8 cellular contexts compared by ENCODE assay signal in genomic region chr6:11043961-11044711, GRCh38. TPM values are rescaled to one million over a fixed set of nuclear protein-coding genes. Genes with fewer than 3 reads are reported as not detected.
A peak's percentile ranks its signal among the peaks of the same experiment; 100 is the strongest.
DNase-seq lines count a peak whose midpoint lies in the region; ATAC-seq and TF ChIP-seq lines count a peak whose summit lies in the region.

Gene ELOVL2 (minus strand): TSS chr6:11044305. CDS start chr6:11044230, 75 bp downstream.

- no peak for TF ChIP-seq EP300 in gastroesophageal sphincter (IDR thresholded peaks at IDR 0.05)

- H3K9me3 ChIP-seq in gastroesophageal sphincter: peaks cover 0 to 7% (median 0%) of the 10 kb centered on the region in 3 donors
- H3K9me3 ChIP-seq in parathyroid adenoma (ENCODE audit: control insufficient read depth, low read length): no peaks in the 10 kb centered on the region

- TF ChIP-seq POLR2A in gastroesophageal sphincter (IDR thresholded peaks at IDR 0.05): no peak

- H3K27ac ChIP-seq in gastroesophageal sphincter (no peak within 1 kb of the TSS), parathyroid adenoma (peak within 1 kb of the TSS; percentile 38)

- H3K36me3 ChIP-seq in gastroesophageal sphincter (no peaks in the 10 kb centered on the region), parathyroid adenoma (ENCODE audit: control insufficient read depth, insufficient read depth, low read length) (no peaks in the 10 kb centered on the region)

- no peak within 1 kb of the TSS for H3K9ac ChIP-seq in parathyroid adenoma

- H2AFZ ChIP-seq in parathyroid adenoma: peak within 1 kb of the TSS; percentile 88

- in situ Hi-C loops in ACHN (cut with HindIII; ENCODE audit: low pct_ligation_motif_present, low pct_unique_long_range_greater_than_20kb, low sequenced_read_pairs) (loop anchor here (10.0 kb wide), 1 partner anchor 89 kb away; no protein-coding TSS in a partner anchor), KBM-7 (cut with MboI; ENCODE audit: low pct_unique_long_range_greater_than_20kb, low sequenced_read_pairs) (no loop called here)

- WGBS in gastroesophageal sphincter (ENCODE audit: low coverage in 1 of 2), 2 donors: 0% methylated on average over 1 of the region's 124 CpGs; no CpG with 5 or more reads in 1 of the 2 donors

- H3K4me1 ChIP-seq in gastroesophageal sphincter: peaks cover 0 to 15% (median 3%) of the 10 kb centered on the region in 3 donors
- H3K4me1 ChIP-seq in parathyroid adenoma: peaks cover 13% of the 10 kb centered on the region

- DNase-seq in ACHN (peak; percentile 62), KBM-7 (peak; percentile 63), SIG-M5 treated with dmso at 0.1 percent for 504 hours (lab: John Stamatoyannopoulos, UW; ENCODE audit: unreplicated experiment) (no peak), NCI-H510A treated with DMSO at 0.1 percent for 48 hours (lab: John Stamatoyannopoulos, UW) (no peak)
- DNase-seq in activated T-cell treated with anti-CD3 and anti-CD28 coated beads, Interleukin-2, amount 50 U/mL, for 48 hours: peak; percentile 45 to 49

- no peaks in the 10 kb centered on the region for H3K79me2 ChIP-seq in parathyroid adenoma

- H3K27me3 ChIP-seq in gastroesophageal sphincter (peaks cover 92% of the 10 kb centered on the region), parathyroid adenoma (ENCODE audit: control insufficient read depth, insufficient read depth, low read length) (no peaks in the 10 kb centered on the region)

- H3K4me2 ChIP-seq in parathyroid adenoma (ENCODE audit: low read length): peak within 1 kb of the TSS; percentile 75

- TF ChIP-seq CTCF in GM12874 (IDR thresholded peaks at IDR 0.05; ENCODE audit: insufficient read depth, low read depth, low read length) (peak; percentile 75), gastroesophageal sphincter (IDR thresholded peaks at IDR 0.05) (peak in 3 of 4 experiments; percentile 29 to 41 (median 35)), parathyroid adenoma (IDR thresholded peaks at IDR 0.05) (peak; percentile 69)

- ATAC-seq in gastroesophageal sphincter: peak; percentile 78

- H3K4me3 ChIP-seq in gastroesophageal sphincter: peak within 1 kb of the TSS; percentile 17 to 62
- peak within 1 kb of the TSS; percentile 49 for H3K4me3 ChIP-seq in parathyroid adenoma (ENCODE audit: low read depth, low read length)

RNA-seq across cellular contexts. Expression of gene ELOVL2, which starts in this region (rescaled TPM):
- total RNA-seq in gastroesophageal sphincter: under 1 TPM in 3 of 4 donors, not detected in 1; 0.40 to 0.87 (median 0.62) TPM

Comparison
In these comparisons a context has a peak if more than half of its experiments do, and no peak if none do; other contexts are left out.
1. Peak in ATAC-seq and H3K4me3 ChIP-seq in gastroesophageal sphincter; RNA of the gene not detected or under 1 TPM.
2. DNase-seq: peak in ACHN (single experiment), KBM-7 (single experiment) and activated T-cell treated with anti-CD3 and anti-CD28 coated beads, Interleukin-2, amount 50 U/mL, for 48 hours (2 of 2); none in SIG-M5 treated with dmso at 0.1 percent for 504 hours (single experiment) and NCI-H510A treated with DMSO at 0.1 percent for 48 hours (single experiment).
3. Peak in every context shown above with its lines, with median percentiles within 50 percentile points of each other: CTCF ChIP-seq.